9 cellular contexts compared by ENCODE assay signal in the genomic region with DNA sequence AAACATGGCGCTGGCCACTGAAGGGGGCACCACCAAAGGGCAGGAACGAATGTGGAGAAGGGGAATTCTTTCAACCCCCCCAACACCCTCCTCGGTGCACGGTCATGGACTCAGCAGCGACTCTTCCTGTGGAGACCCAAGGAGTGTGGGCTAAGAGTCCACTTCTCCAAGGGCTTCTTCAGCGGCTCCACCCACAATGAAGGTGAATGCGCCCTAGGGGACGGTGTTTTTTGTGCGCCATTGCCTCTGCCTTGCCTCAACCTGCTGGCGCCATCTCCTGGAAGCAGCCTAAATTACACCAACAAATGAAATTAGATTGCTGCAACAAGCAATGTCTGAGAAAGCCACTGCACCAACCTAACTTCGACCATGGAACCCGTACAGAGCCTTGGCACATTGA.
A peak's percentile ranks its signal among the peaks of the same experiment; 100 is the strongest.
DNase-seq lines count a peak whose midpoint lies in the region; ATAC-seq, FAIRE-seq and TF ChIP-seq lines count a peak whose summit lies in the region.
"Had no signal": no experiment of that assay in that cellular context is flagged by ENCODE, and none has a peak within 500 bp of the region (broad histone marks: within the 10 kb centered on the region; RNA-seq: fewer than 3 reads in every experiment).

No MANE protein-coding gene starts in this region.

- peak; percentile 47 for DNase-seq in DMS53 treated with DMSO at 0.1 percent for 48 hours (lab: John Stamatoyannopoulos, UW; ENCODE audit: unreplicated experiment)
- peak; percentile 3 for DNase-seq in H54 (ENCODE audit: insufficient read length, low spot score)
- DNase-seq in OCI-M1 (lab: John Stamatoyannopoulos, UW), result peak; percentile 54
- peak; percentile 7 for DNase-seq in glomerular endothelial cell (ENCODE audit: extremely low read depth, low read depth, low spot score)
- DNase-seq in lower lobe of right lung, result no peak
- no peak for DNase-seq in EL
- no peak for DNase-seq in mucosa of gallbladder (ENCODE audit: low spot score)
- DNase-seq: NCI-H345 had no signal

- no peak for FAIRE-seq in H54 (lab: Jason Lieb, UNC)

- H3K4me1 ChIP-seq in lower lobe of right lung, result no peaks in the 10 kb centered on the region

- H3K4me3 ChIP-seq in lower lobe of right lung, result no peak overlapping the region

- H3K36me3 ChIP-seq in lower lobe of right lung, result no peaks in the 10 kb centered on the region

- no peak overlapping the region for H3K27ac ChIP-seq in lower lobe of right lung

- TF ChIP-seq CTCF in lower lobe of right lung (IDR thresholded peaks at IDR 0.05), result no peak

- ATAC-seq in HG03135 (IDR thresholded peaks at IDR 0.05; ENCODE audit: unreplicated experiment) (no peak), lower lobe of right lung (no peak)

- no peak for TF ChIP-seq POLR2A in H54 (IDR thresholded peaks at IDR 0.05; ENCODE audit: low read depth, low read length)

- no peaks in the 10 kb centered on the region for H3K27me3 ChIP-seq in lower lobe of right lung (ENCODE audit: low read depth)

- intact Hi-C loops in lower lobe of right lung (cut with DNase I), result no loop called here

- no peaks in the 10 kb centered on the region for H3K9me3 ChIP-seq in lower lobe of right lung

Comparison
In these comparisons a context has a peak if more than half of its experiments do, and no peak if none do; other contexts are left out.
1. DNase-seq: peak in DMS53 treated with DMSO at 0.1 percent for 48 hours (single experiment), H54 (single experiment), OCI-M1 (single experiment) and glomerular endothelial cell (single experiment); none in lower lobe of right lung (single experiment), EL (single experiment) and mucosa of gallbladder (single experiment).